24 cellular contexts compared by ENCODE assay signal in the genomic region with DNA sequence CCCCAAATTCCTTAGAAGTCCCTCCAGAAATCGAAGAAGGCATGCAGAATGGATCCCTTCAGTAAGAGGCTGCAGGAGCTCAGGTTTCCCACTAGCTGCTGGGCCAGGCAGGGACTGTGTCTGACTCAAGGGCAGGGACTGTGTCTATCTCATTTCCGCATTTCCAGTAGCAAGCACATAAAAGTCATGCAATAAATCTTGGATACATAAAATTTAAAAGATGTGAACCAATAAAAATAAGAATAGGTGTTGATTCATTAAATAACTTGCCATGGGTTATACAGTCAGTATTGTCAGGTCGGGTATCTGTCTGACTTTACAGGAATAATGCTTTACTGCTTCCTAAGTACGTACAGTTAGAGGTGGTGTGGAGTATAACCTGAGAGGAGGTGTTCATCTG. TPM values are rescaled to one million over a fixed set of nuclear protein-coding genes. Genes with fewer than 3 reads are reported as not detected.
"Had no signal": no experiment of that assay in that cellular context is flagged by ENCODE, and none has a peak within 500 bp of the region (broad histone marks: within the 10 kb centered on the region; RNA-seq: fewer than 3 reads in every experiment).

No MANE protein-coding gene starts in this region.

- H3K4me1 ChIP-seq: foreskin keratinocyte, upper lobe of right lung had no signal

- H3K9me3 Mint-ChIP-seq: activated naive CD4-positive, alpha-beta T cell treated with anti-CD3 and anti-CD28 coated beads, Interleukin-2, amount 10 ng/mL, durations not matched to agents 7 days and 5 days; naive thymus-derived CD4-positive, alpha-beta T cell; neural crest cell had no signal

- H3K4me3 ChIP-seq: left lung, lung, spleen, thoracic aorta, upper lobe of right lung had no signal

- DNase-seq: activated CD4-positive, alpha-beta T cell treated with anti-CD3 and anti-CD28 coated beads for 4 hours; activated CD4-positive, alpha-beta T cell treated with anti-CD3 and anti-CD28 coated beads, Interleukin-2, amount 50 U/mL, for 48 hours; activated CD4-positive, CD25-positive, alpha-beta regulatory T cell; activated naive CD4-positive, alpha-beta T cell treated with anti-CD3 and anti-CD28 coated beads, Interleukin-2, amount 10 ng/mL, durations not matched to agents 7 days and 5 days; activated T-cell treated with anti-CD3 and anti-CD28 coated beads, Interleukin-2, amount 50 U/mL, for 48 hours; amygdala; cerebellar nuclear complex; cortex of kidney; erythroblast; foreskin keratinocyte; kidney; left lung; naive thymus-derived CD4-positive, alpha-beta T cell; occipital lobe; retina; spleen; stimulated activated CD4-positive, alpha-beta T cell treated with anti-CD3 and anti-CD28 coated beads, Interleukin-4, amount 100 ng/mL, for 1 hour; stimulated activated naive CD4-positive, alpha-beta T cell treated with Interleukin-2 at 50 U/mL for 16 hours; T-helper 17 cell; upper lobe of right lung had no signal

- H3K36me3 Mint-ChIP-seq: activated naive CD4-positive, alpha-beta T cell treated with anti-CD3 and anti-CD28 coated beads, Interleukin-2, amount 10 ng/mL, durations not matched to agents 7 days and 5 days had no signal

- H3K9me3 ChIP-seq: left lung, spleen, thoracic aorta, upper lobe of right lung had no signal

- H3K27me3 ChIP-seq: foreskin keratinocyte, left lung, spleen, upper lobe of right lung had no signal

- H3K4me3 Mint-ChIP-seq: activated naive CD4-positive, alpha-beta T cell treated with anti-CD3 and anti-CD28 coated beads, Interleukin-2, amount 10 ng/mL, durations not matched to agents 7 days and 5 days; naive thymus-derived CD4-positive, alpha-beta T cell; neural crest cell; T-helper 17 cell had no signal

- H3K4me1 Mint-ChIP-seq: activated naive CD4-positive, alpha-beta T cell treated with anti-CD3 and anti-CD28 coated beads, Interleukin-2, amount 10 ng/mL, durations not matched to agents 7 days and 5 days had no signal

- H3K27ac ChIP-seq: foreskin keratinocyte, left lung, spleen, thoracic aorta, upper lobe of right lung had no signal

- H3K36me3 ChIP-seq: left lung, spleen, thoracic aorta, upper lobe of right lung had no signal

- H3K27ac Mint-ChIP-seq: activated naive CD4-positive, alpha-beta T cell treated with anti-CD3 and anti-CD28 coated beads, Interleukin-2, amount 10 ng/mL, durations not matched to agents 7 days and 5 days; naive thymus-derived CD4-positive, alpha-beta T cell; T-helper 17 cell had no signal

- ATAC-seq: foreskin keratinocyte; left lung; naive thymus-derived CD4-positive, alpha-beta T cell; T-helper 17 cell; upper lobe of right lung had no signal

RNA-seq across cellular contexts. Expression of a gene that starts 15.2 kb away (rescaled TPM):
- total RNA-seq: foreskin keratinocyte, glomerular endothelial cell, neural crest cell, occipital lobe had no signal
- polyA plus RNA-seq: foreskin keratinocyte had no signal
